ENCODE assay signal across 12 cellular contexts in genomic region chr3:188974856-188975611, GRCh38.
DNase-seq lines count a peak whose midpoint lies in the region; ATAC-seq and TF ChIP-seq lines count a peak whose summit lies in the region.
"Had no signal": no experiment of that assay in that cellular context is flagged by ENCODE, and none has a peak within 500 bp of the region (broad histone marks: within the 10 kb centered on the region; RNA-seq: fewer than 3 reads in every experiment).

No MANE protein-coding gene starts in this region.

- peak; percentile 20 for DNase-seq in activated CD4-positive, alpha-beta T cell treated with anti-CD3 and anti-CD28 coated beads, Interleukin-2, amount 10 ng/mL, durations not matched to agents 7 days and 5 days
- no peak for DNase-seq in activated CD4-positive, alpha-beta T cell treated with anti-CD3 and anti-CD28 coated beads for 48 hours
- DNase-seq in NOMO-1 treated with DMSO at 0.1 percent for 48 hours (lab: John Stamatoyannopoulos, UW; ENCODE audit: unreplicated experiment) (peak; percentile 91), fibroblast of mammary gland (ENCODE audit: low read depth) (peak; percentile 85), upper lobe of right lung (no peak), islet precursor cell (no peak)
- DNase-seq: activated CD4-positive, alpha-beta T cell treated with anti-CD3 and anti-CD28 coated beads, Interleukin-2, amount 10 ng/mL, durations not matched to agents 24 days and 14 days; C1 segment of cervical spinal cord; left colon; NCI-H526 had no signal

- peaks cover 35% of the 10 kb centered on the region for H3K4me1 Mint-ChIP-seq in activated CD4-positive, alpha-beta T cell treated with anti-CD3 and anti-CD28 coated beads, Interleukin-2, amount 10 ng/mL, durations not matched to agents 7 days and 5 days

- H3K27ac ChIP-seq in upper lobe of right lung (peak overlapping the region; percentile 47), gastroesophageal sphincter (no peak overlapping the region)

- peaks cover 17% of the 10 kb centered on the region for H3K4me1 ChIP-seq in upper lobe of right lung
- peaks cover 0 to 19% (median 0%) of the 10 kb centered on the region in 3 donors for H3K4me1 ChIP-seq in gastroesophageal sphincter

- 73 to 79% methylated on average over 8 to 9 of the region's 10 CpGs for WGBS in gastroesophageal sphincter (ENCODE audit: low coverage in 1 of 2), 2 donors

- no peak overlapping the region for H3K27ac Mint-ChIP-seq in activated CD4-positive, alpha-beta T cell treated with anti-CD3 and anti-CD28 coated beads, Interleukin-2, amount 10 ng/mL, durations not matched to agents 7 days and 5 days
- H3K27ac Mint-ChIP-seq: activated CD4-positive, alpha-beta T cell treated with anti-CD3 and anti-CD28 coated beads, Interleukin-2, amount 10 ng/mL, durations not matched to agents 24 days and 14 days had no signal

- ATAC-seq in upper lobe of right lung (peak; percentile 36), gastroesophageal sphincter (no peak), GM18520 (IDR thresholded peaks at IDR 0.05; ENCODE audit: unreplicated experiment) (no peak)
- ATAC-seq: left colon had no signal

- POLR2A ChIA-PET in activated CD4-positive, alpha-beta T cell treated with anti-CD3 and anti-CD28 coated beads, Interleukin-2, amount 10 ng/mL, durations not matched to agents 7 days and 5 days (lab: Charles Lee) = no interaction called here

- peaks cover 8% of the 10 kb centered on the region for H3K9me3 Mint-ChIP-seq in activated CD4-positive, alpha-beta T cell treated with anti-CD3 and anti-CD28 coated beads, Interleukin-2, amount 10 ng/mL, durations not matched to agents 7 days and 5 days

- H3K4me3 ChIP-seq in fibroblast of mammary gland (ENCODE audit: control insufficient read depth, low read depth, low read length) (peak overlapping the region; percentile 9), upper lobe of right lung (no peak overlapping the region), gastroesophageal sphincter (no peak overlapping the region)

- H3K27me3 ChIP-seq in upper lobe of right lung = no peaks in the 10 kb centered on the region
- H3K27me3 ChIP-seq in gastroesophageal sphincter = no peaks in the 10 kb centered on the region

- no peak for TF ChIP-seq EP300 in gastroesophageal sphincter (IDR thresholded peaks at IDR 0.05)

- H3K27me3 Mint-ChIP-seq in activated CD4-positive, alpha-beta T cell treated with anti-CD3 and anti-CD28 coated beads, Interleukin-2, amount 10 ng/mL, durations not matched to agents 7 days and 5 days = peaks cover 11% of the 10 kb centered on the region

- TF ChIP-seq POLR2A in gastroesophageal sphincter (IDR thresholded peaks at IDR 0.05) = no peak

- intact Hi-C loops in upper lobe of right lung (cut with DNase I) = no loop called here

- no peaks in the 10 kb centered on the region for H3K9me3 ChIP-seq in upper lobe of right lung
- H3K9me3 ChIP-seq in gastroesophageal sphincter = no peaks in the 10 kb centered on the region

- CTCF ChIA-PET in activated CD4-positive, alpha-beta T cell treated with anti-CD3 and anti-CD28 coated beads, Interleukin-2, amount 10 ng/mL, durations not matched to agents 7 days and 5 days (lab: Charles Lee) = interaction anchor here (1.0 to 1.4 kb wide), 3 partner anchors 19 to 37 kb away, joined by 3 to 4 read pairs (median 3); no protein-coding TSS in a partner anchor

- TF ChIP-seq CTCF in fibroblast of mammary gland (conservative IDR thresholded peaks at IDR 0.05; ENCODE audit: control insufficient read depth, insufficient read depth, low read depth, low read length) (no peak), upper lobe of right lung (IDR thresholded peaks at IDR 0.05) (no peak), gastroesophageal sphincter (IDR thresholded peaks at IDR 0.05) (no peak)

- H3K36me3 ChIP-seq in upper lobe of right lung (no peaks in the 10 kb centered on the region), gastroesophageal sphincter (no peaks in the 10 kb centered on the region)

- H3K4me3 Mint-ChIP-seq in activated CD4-positive, alpha-beta T cell treated with anti-CD3 and anti-CD28 coated beads, Interleukin-2, amount 10 ng/mL, durations not matched to agents 7 days and 5 days = peak overlapping the region; percentile 6
- H3K4me3 Mint-ChIP-seq: activated CD4-positive, alpha-beta T cell treated with anti-CD3 and anti-CD28 coated beads, Interleukin-2, amount 10 ng/mL, durations not matched to agents 24 days and 14 days had no signal

- peaks cover 11% of the 10 kb centered on the region for H3K36me3 Mint-ChIP-seq in activated CD4-positive, alpha-beta T cell treated with anti-CD3 and anti-CD28 coated beads, Interleukin-2, amount 10 ng/mL, durations not matched to agents 7 days and 5 days (ENCODE audit: low read depth)

Comparison
In these comparisons a context has a peak if more than half of its experiments do, and no peak if none do; other contexts are left out.
1. DNase-seq: peak in activated CD4-positive, alpha-beta T cell treated with anti-CD3 and anti-CD28 coated beads, Interleukin-2, amount 10 ng/mL, durations not matched to agents 7 days and 5 days (single experiment), NOMO-1 treated with DMSO at 0.1 percent for 48 hours (single experiment) and fibroblast of mammary gland (single experiment); none in activated CD4-positive, alpha-beta T cell treated with anti-CD3 and anti-CD28 coated beads for 48 hours (single experiment), upper lobe of right lung (single experiment) and islet precursor cell (single experiment).